ENCODE assay signal across 2 cellular contexts in the genomic region with DNA sequence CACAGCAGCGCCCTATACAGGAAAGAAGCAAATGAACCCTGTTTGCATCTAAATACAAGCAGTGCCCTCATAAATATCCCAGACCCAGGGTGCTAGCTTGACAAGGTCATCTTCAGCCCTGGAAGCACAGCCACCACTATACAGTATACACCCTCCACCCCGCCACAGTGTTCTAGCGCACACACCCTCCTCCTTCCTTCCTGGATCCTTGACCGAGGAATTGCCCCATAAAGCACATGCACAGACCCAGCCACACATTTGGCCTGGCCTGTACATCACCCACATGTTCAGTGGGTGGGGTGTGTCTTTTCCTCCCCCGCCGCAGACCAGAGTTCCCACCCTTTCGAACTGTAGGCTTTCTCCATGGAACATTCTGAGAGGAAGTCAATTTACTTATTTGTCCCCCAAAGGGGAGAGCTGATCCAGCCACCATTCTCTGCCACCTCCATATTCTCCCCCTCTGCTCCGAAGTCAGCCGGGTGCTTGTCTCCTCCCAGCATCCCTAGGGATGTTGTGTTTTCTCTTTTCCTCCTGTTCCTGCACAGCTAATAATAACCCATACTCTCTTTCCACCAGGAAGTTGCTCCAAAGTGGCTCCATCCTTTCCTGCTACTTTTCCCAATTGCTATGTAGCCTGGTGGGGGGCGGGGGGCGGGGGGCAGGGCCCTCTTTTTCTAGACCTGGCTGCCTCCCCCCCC.
TF ChIP-seq lines count a peak whose summit lies in the region.

No MANE protein-coding gene starts in this region.

TF ChIP-seq in A549, 52 proteins besides CTCF, POLR2A, EP300 and RAD21:
- TF ChIP-seq, protein P1, sequence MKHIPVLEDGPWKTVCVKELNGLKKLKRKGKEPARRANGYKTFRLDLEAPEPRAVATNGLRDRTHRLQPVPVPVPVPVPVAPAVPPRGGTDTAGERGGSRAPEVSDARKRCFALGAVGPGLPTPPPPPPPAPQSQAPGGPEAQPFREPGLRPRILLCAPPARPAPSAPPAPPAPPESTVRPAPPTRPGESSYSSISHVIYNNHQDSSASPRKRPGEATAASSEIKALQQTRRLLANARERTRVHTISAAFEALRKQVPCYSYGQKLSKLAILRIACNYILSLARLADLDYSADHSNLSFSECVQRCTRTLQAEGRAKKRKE (CRISPR knock-in tag; IDR thresholded peaks at IDR 0.05; ENCODE audit: low read depth) = no peak
- no peak for TF ChIP-seq EHF (CRISPR knock-in tag; IDR thresholded peaks at IDR 0.05)
- TF ChIP-seq, protein P2, sequence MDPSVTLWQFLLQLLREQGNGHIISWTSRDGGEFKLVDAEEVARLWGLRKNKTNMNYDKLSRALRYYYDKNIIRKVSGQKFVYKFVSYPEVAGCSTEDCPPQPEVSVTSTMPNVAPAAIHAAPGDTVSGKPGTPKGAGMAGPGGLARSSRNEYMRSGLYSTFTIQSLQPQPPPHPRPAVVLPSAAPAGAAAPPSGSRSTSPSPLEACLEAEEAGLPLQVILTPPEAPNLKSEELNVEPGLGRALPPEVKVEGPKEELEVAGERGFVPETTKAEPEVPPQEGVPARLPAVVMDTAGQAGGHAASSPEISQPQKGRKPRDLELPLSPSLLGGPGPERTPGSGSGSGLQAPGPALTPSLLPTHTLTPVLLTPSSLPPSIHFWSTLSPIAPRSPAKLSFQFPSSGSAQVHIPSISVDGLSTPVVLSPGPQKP (IDR thresholded peaks at IDR 0.05; ENCODE audit: low read depth, low read length) = no peak

TF ChIP-seq in K562, 482 proteins besides CTCF, POLR2A, EP300 and RAD21:
- no peak for TF ChIP-seq ZFX (CRISPR knock-in tag; IDR thresholded peaks at IDR 0.05)
- 0 out of 4 replicates have a peak, but pooled peaks of 1 of the 2 experiments have one; percentile 39 for TF ChIP-seq RCOR1 (IDR thresholded peaks at IDR 0.05; ENCODE audit: borderline replicate concordance in 1 of 2, low read depth in 2 of 2, low read length in 2 of 2)
- 0 out of 2 replicates have a peak, but pooled peaks have one; percentile 10 for TF ChIP-seq EGR1 (conservative IDR thresholded peaks at IDR 0.05)
